18 cellular contexts compared by ENCODE assay signal in genomic region chr7:82091126-82091682, GRCh38.
DNase-seq lines count a peak whose midpoint lies in the region; ATAC-seq and TF ChIP-seq lines count a peak whose summit lies in the region.
"Had no signal": no experiment of that assay in that cellular context is flagged by ENCODE, and none has a peak within 500 bp of the region (broad histone marks: within the 10 kb centered on the region; RNA-seq: fewer than 3 reads in every experiment).

No MANE protein-coding gene starts in this region.

- no peak overlapping the region for H2AFZ ChIP-seq in osteoblast (ENCODE audit: low read length)

- H3K27me3 ChIP-seq in osteoblast (ENCODE audit: insufficient read depth, low read length): no peaks in the 10 kb centered on the region
- H3K27me3 ChIP-seq: BLaER1 treated with 17β-estradiol and CSF1 and Interleukin-3, amounts not matched to agents 10 nM and 100 nM; Peyer's patch had no signal

- H3K79me2 ChIP-seq in osteoblast (ENCODE audit: insufficient read depth, low read length): no peaks in the 10 kb centered on the region

- ATAC-seq in HG03354 (IDR thresholded peaks at IDR 0.05; ENCODE audit: poor library complexity, severe bottlenecking, unreplicated experiment): no peak
- ATAC-seq: T-helper 17 cell had no signal

- no peak overlapping the region for H3K27ac ChIP-seq in osteoblast (ENCODE audit: low read depth, low read length)
- H3K27ac ChIP-seq: BLaER1 treated with 17β-estradiol and CSF1 and Interleukin-3, amounts not matched to agents 10 nM and 100 nM; Peyer's patch had no signal

- H3K4me1 ChIP-seq in osteoblast (ENCODE audit: insufficient read depth, low read length): no peaks in the 10 kb centered on the region
- H3K4me1 ChIP-seq: BLaER1 treated with 17β-estradiol and CSF1 and Interleukin-3, amounts not matched to agents 10 nM and 100 nM; Peyer's patch had no signal

- no peaks in the 10 kb centered on the region for H4K20me1 ChIP-seq in osteoblast (ENCODE audit: insufficient read depth, low read length)
- H4K20me1 ChIP-seq: BLaER1 treated with 17β-estradiol and CSF1 and Interleukin-3, amounts not matched to agents 10 nM and 100 nM had no signal

- H3K9me3 ChIP-seq in osteoblast (ENCODE audit: low read depth, low read length): no peaks in the 10 kb centered on the region
- H3K9me3 ChIP-seq: BLaER1 treated with 17β-estradiol and CSF1 and Interleukin-3, amounts not matched to agents 10 nM and 100 nM; Peyer's patch had no signal

- peaks cover 3% of the 10 kb centered on the region for H3K36me3 ChIP-seq in osteoblast (ENCODE audit: insufficient read depth, low read length)
- H3K36me3 ChIP-seq: BLaER1 treated with 17β-estradiol and CSF1 and Interleukin-3, amounts not matched to agents 10 nM and 100 nM; Peyer's patch had no signal

- no peak overlapping the region for H3K4me2 ChIP-seq in osteoblast (ENCODE audit: insufficient read depth, low read length)
- H3K4me2 ChIP-seq: BLaER1 treated with 17β-estradiol and CSF1 and Interleukin-3, amounts not matched to agents 10 nM and 100 nM had no signal

- DNase-seq in DMS 273 (lab: John Stamatoyannopoulos, UW; ENCODE audit: unreplicated experiment) (peak; percentile 72), NCI-H2227 treated with DMSO at 0.1 percent for 48 hours (lab: John Stamatoyannopoulos, UW) (peak; percentile 63), SK-N-DZ (ENCODE audit: low spot score) (peak; percentile 99), pons (ENCODE audit: low spot score) (peak; percentile 13), GM20000 (ENCODE audit: low spot score) (no peak), osteoblast (ENCODE audit: insufficient read length, low spot score, missing footprints) (no peak)
- DNase-seq: ACHN; CD4-positive, alpha-beta memory T cell; DMS53; GDM1; NCI-H1417 treated with DMSO at 0.1 percent for 48 hours; NCI-H187; NCI-H2107; NCI-H446; Peyer's patch; T-helper 17 cell had no signal

- TF ChIP-seq CTCF in GM20000 (IDR thresholded peaks at IDR 0.05; ENCODE audit: extremely low read depth, missing control alignments) (no peak), osteoblast (IDR thresholded peaks at IDR 0.05; ENCODE audit: extremely low read depth, low read depth, low read length) (no peak)

- no peak overlapping the region for H3K4me3 ChIP-seq in osteoblast (ENCODE audit: insufficient read depth, low read length)
- H3K4me3 ChIP-seq: BLaER1 treated with 17β-estradiol and CSF1 and Interleukin-3, amounts not matched to agents 10 nM and 100 nM; Peyer's patch had no signal

Comparison
In these comparisons a context has a peak if more than half of its experiments do, and no peak if none do; other contexts are left out.
1. DNase-seq: peak in DMS 273 (single experiment), NCI-H2227 treated with DMSO at 0.1 percent for 48 hours (single experiment), SK-N-DZ (single experiment) and pons (single experiment); none in GM20000 (single experiment) and osteoblast (single experiment).